15 cellular contexts compared by ENCODE assay signal in genomic region chr5:91345466-91345865, GRCh38. TPM values are rescaled to one million over a fixed set of nuclear protein-coding genes. Genes with fewer than 3 reads are reported as not detected.
DNase-seq lines count a peak whose midpoint lies in the region; ATAC-seq and TF ChIP-seq lines count a peak whose summit lies in the region.
"Had no signal": no experiment of that assay in that cellular context is flagged by ENCODE, and none has a peak within 500 bp of the region (broad histone marks: within the 10 kb centered on the region; RNA-seq: fewer than 3 reads in every experiment).

No MANE protein-coding gene starts in this region.

- no peaks in the 10 kb centered on the region for H3K27me3 ChIP-seq in MG63
- H3K27me3 ChIP-seq: BLaER1 treated with 17β-estradiol and CSF1 and Interleukin-3, amounts not matched to agents 10 nM and 100 nM had no signal

- H3K4me3 ChIP-seq in epithelial cell of proximal tubule (ENCODE audit: low read depth, low read length), result no peak overlapping the region
- no peak overlapping the region for H3K4me3 ChIP-seq in MG63
- H3K4me3 ChIP-seq: A549; BLaER1 treated with 17β-estradiol and CSF1 and Interleukin-3, amounts not matched to agents 10 nM and 100 nM had no signal

- TF ChIP-seq CTCF in AG09319 (IDR thresholded peaks at IDR 0.05; ENCODE audit: low read depth, low read length) (no peak), epithelial cell of proximal tubule (conservative IDR thresholded peaks at IDR 0.05; ENCODE audit: low read depth, low read length) (no peak)

- H3K36me3 ChIP-seq in MG63, result no peaks in the 10 kb centered on the region
- H3K36me3 ChIP-seq: BLaER1 treated with 17β-estradiol and CSF1 and Interleukin-3, amounts not matched to agents 10 nM and 100 nM had no signal

- ATAC-seq in GM19023 (IDR thresholded peaks at IDR 0.05; ENCODE audit: unreplicated experiment), result no peak
- ATAC-seq: A549; CD8-positive, alpha-beta T cell; HCT116 had no signal

- DNase-seq in AG09319 (ENCODE audit: extremely low read depth, low read depth) (peak; percentile 12), epithelial cell of proximal tubule (ENCODE audit: low read depth) (peak; percentile 70), kidney tubule cell (ENCODE audit: low spot score) (peak; percentile 55), renal cortical epithelial cell (ENCODE audit: low read depth) (peak; percentile 79), DMS153 (lab: John Stamatoyannopoulos, UW) (no peak), MG63 (no peak)
- DNase-seq: CD8-positive, alpha-beta T cell; DMS 273 treated with DMSO at 0.1 percent for 48 hours; GOT3; H7; HFFc6 had no signal

- H3K9me3 ChIP-seq in MG63, result peaks cover 11% of the 10 kb centered on the region

RNA-seq across cellular contexts. Expression of gene ARRDC3, which starts 37.7 kb away (rescaled TPM):
- total RNA-seq in epithelial cell of proximal tubule, result 21.5 and 34.2 TPM in 2 replicates
- 93.9 and 147 TPM in 2 replicates for total RNA-seq in renal cortical epithelial cell
- 66.1 and 70.6 TPM in 2 replicates for total RNA-seq in MG63 (2014; rRNA removed; shearing (Covaris generic); ENCODE audit: low replicate concordance)

Comparison
In these comparisons a context has a peak if more than half of its experiments do, and no peak if none do; other contexts are left out.
1. DNase-seq: peak in AG09319 (single experiment), epithelial cell of proximal tubule (single experiment), kidney tubule cell (single experiment) and renal cortical epithelial cell (single experiment); none in DMS153 (single experiment) and MG63 (single experiment).